In genomic region chr17:28357061-28357900, GRCh38 we compare ENCODE assay signal across 8 cellular contexts. TPM values are rescaled to one million over a fixed set of nuclear protein-coding genes. Genes with fewer than 3 reads are reported as not detected.
DNase-seq lines count a peak whose midpoint lies in the region; ATAC-seq lines count a peak whose summit lies in the region.

Gene POLDIP2 (minus strand): TSS chr17:28357527. CDS start chr17:28357448, 79 bp downstream.

- H3K27ac Mint-ChIP-seq in memory B cell, result peak within 1 kb of the TSS; percentile 95

- peaks cover 19% of the 10 kb centered on the region for H3K36me3 Mint-ChIP-seq in memory B cell

- H3K27me3 Mint-ChIP-seq in memory B cell, result no peaks in the 10 kb centered on the region

- DNase-seq in CMK (ENCODE audit: low read depth) (peak; percentile 73), HS-5 (ENCODE audit: low read depth) (peak; percentile 55), NOMO-1 (lab: John Stamatoyannopoulos, UW; ENCODE audit: unreplicated experiment in 2 of 2) (peak; percentile 91 to 99), memory B cell (ENCODE audit: low spot score in 2 of 2) (peak; percentile 93 to 96)
- DNase-seq in effector CD8-positive, alpha-beta T cell (lab: John Stamatoyannopoulos, UW), result peak; percentile 89
- peak; percentile 92 for DNase-seq in stimulated activated CD8-positive, alpha-beta memory T cell treated with anti-CD3 and anti-CD28 coated beads, Interleukin-12 subunit alpha, Interleukin-12 subunit beta, amount 100 ng/mL, for 1 hour (ENCODE audit: low read depth)

- H3K4me3 Mint-ChIP-seq in memory B cell, result peak within 1 kb of the TSS; percentile 91

- POLR2A ChIA-PET in activated CD8-positive, alpha-beta memory T cell treated with anti-CD3 and anti-CD28 coated beads for 36 hours (lab: Charles Lee), result interaction anchor here (0.6 to 3.9 kb wide), 11 partner anchors 10 to 362 kb away, joined by 3 to 34 read pairs (median 4); partner anchors contain the start of genes IFT20, RPL23A, SARM1 and TNFAIP1

- peaks cover 20% of the 10 kb centered on the region for H3K4me1 Mint-ChIP-seq in memory B cell

- H3K9me3 Mint-ChIP-seq in memory B cell, result no peaks in the 10 kb centered on the region

- ATAC-seq in GM19468 (IDR thresholded peaks at IDR 0.05; ENCODE audit: extremely low read depth, unreplicated experiment), result peak; percentile 88
- ATAC-seq in memory B cell (ENCODE audit: low read depth), result peak; percentile 96

- CTCF ChIA-PET in activated CD8-positive, alpha-beta memory T cell treated with anti-CD3 and anti-CD28 coated beads for 36 hours (lab: Charles Lee), result interaction anchor here (0.6 to 1.7 kb wide), 5 partner anchors 12 to 165 kb away, joined by 3 to 5 read pairs (median 3); no protein-coding TSS in a partner anchor

RNA-seq across cellular contexts. Expression of gene POLDIP2, which starts in this region (rescaled TPM):
- 100 to 1,000 TPM; 128 to 133 TPM for total RNA-seq in activated CD8-positive, alpha-beta memory T cell treated with anti-CD3 and anti-CD28 coated beads for 36 hours

Comparison
In these comparisons a context has a peak if more than half of its experiments do, and no peak if none do; other contexts are left out.
1. Peak in every context shown above with its lines: DNase-seq and ATAC-seq.